Comparison of ENCODE assay signal across 8 cellular contexts in genomic region chr12:109518820-109519665, GRCh38. TPM values are rescaled to one million over a fixed set of nuclear protein-coding genes. Genes with fewer than 3 reads are reported as not detected.
A peak's percentile ranks its signal among the peaks of the same experiment; 100 is the strongest.
DNase-seq lines count a peak whose midpoint lies in the region; ATAC-seq, FAIRE-seq and TF ChIP-seq lines count a peak whose summit lies in the region.

No MANE protein-coding gene starts in this region.

- H3K9me3 Mint-ChIP-seq in endothelial cell (ENCODE audit: unreplicated experiment): no peaks in the 10 kb centered on the region

- no peak for FAIRE-seq in H54 (lab: Jason Lieb, UNC)

- no peak for ATAC-seq in HG03565 (IDR thresholded peaks at IDR 0.05; ENCODE audit: unreplicated experiment)

- H3K4me1 Mint-ChIP-seq in endothelial cell (ENCODE audit: unreplicated experiment): peaks cover 25% of the 10 kb centered on the region

- no peak for TF ChIP-seq POLR2A in H54 (IDR thresholded peaks at IDR 0.05; ENCODE audit: low read depth, low read length)

- H3K36me3 Mint-ChIP-seq in endothelial cell (ENCODE audit: low read depth, unreplicated experiment): peaks cover 59% of the 10 kb centered on the region

- DNase-seq in AG09319 (ENCODE audit: extremely low read depth, low read depth) (peak; percentile 44), H54 (ENCODE audit: insufficient read length, low spot score) (peak; percentile 64), NCI-H69 (lab: John Stamatoyannopoulos, UW) (peak; percentile 66), endothelial cell (ENCODE audit: low spot score) (peak; percentile 75), middle frontal gyrus (ENCODE audit: extremely low spot score, low spot score) (peak; percentile 58)
- DNase-seq in activated CD8-positive, alpha-beta memory T cell treated with anti-CD3 and anti-CD28 coated beads for 24 hours: peak; percentile 71
- DNase-seq in stimulated activated CD8-positive, alpha-beta memory T cell treated with anti-CD3 and anti-CD28 coated beads, Interleukin-4, amount 100 ng/mL, for 24 hours (ENCODE audit: low read depth): peak; percentile 37

- H3K4me3 Mint-ChIP-seq in endothelial cell (ENCODE audit: unreplicated experiment): no peak overlapping the region

- peaks cover 6% of the 10 kb centered on the region for H3K27me3 Mint-ChIP-seq in endothelial cell (ENCODE audit: unreplicated experiment)

- peak overlapping the region; percentile 91 for H3K27ac Mint-ChIP-seq in endothelial cell (ENCODE audit: unreplicated experiment)

- TF ChIP-seq CTCF in AG09319 (IDR thresholded peaks at IDR 0.05; ENCODE audit: low read depth, low read length) (peak; percentile 94), endothelial cell (IDR thresholded peaks at IDR 0.05; ENCODE audit: unreplicated experiment) (peak; percentile 83)

RNA-seq across cellular contexts. Expression of gene UBE3B, which starts 41.6 kb away (rescaled TPM):
- total RNA-seq in endothelial cell (ENCODE audit: unreplicated experiment): 44.3 TPM

RNA-seq across cellular contexts. Expression of gene KCTD10, which starts 41.9 kb away (rescaled TPM):
- 128 TPM for total RNA-seq in endothelial cell (ENCODE audit: unreplicated experiment)

RNA-seq across cellular contexts. Expression of gene MMAB, which starts 54.3 kb away (rescaled TPM):
- total RNA-seq in endothelial cell (ENCODE audit: unreplicated experiment): 41.6 TPM

RNA-seq across cellular contexts. Expression of gene MVK, which starts 54.6 kb away (rescaled TPM):
- 40.7 TPM for total RNA-seq in endothelial cell (ENCODE audit: unreplicated experiment)
